ENCODE assay signal across 1 cellular context in the genomic region with DNA sequence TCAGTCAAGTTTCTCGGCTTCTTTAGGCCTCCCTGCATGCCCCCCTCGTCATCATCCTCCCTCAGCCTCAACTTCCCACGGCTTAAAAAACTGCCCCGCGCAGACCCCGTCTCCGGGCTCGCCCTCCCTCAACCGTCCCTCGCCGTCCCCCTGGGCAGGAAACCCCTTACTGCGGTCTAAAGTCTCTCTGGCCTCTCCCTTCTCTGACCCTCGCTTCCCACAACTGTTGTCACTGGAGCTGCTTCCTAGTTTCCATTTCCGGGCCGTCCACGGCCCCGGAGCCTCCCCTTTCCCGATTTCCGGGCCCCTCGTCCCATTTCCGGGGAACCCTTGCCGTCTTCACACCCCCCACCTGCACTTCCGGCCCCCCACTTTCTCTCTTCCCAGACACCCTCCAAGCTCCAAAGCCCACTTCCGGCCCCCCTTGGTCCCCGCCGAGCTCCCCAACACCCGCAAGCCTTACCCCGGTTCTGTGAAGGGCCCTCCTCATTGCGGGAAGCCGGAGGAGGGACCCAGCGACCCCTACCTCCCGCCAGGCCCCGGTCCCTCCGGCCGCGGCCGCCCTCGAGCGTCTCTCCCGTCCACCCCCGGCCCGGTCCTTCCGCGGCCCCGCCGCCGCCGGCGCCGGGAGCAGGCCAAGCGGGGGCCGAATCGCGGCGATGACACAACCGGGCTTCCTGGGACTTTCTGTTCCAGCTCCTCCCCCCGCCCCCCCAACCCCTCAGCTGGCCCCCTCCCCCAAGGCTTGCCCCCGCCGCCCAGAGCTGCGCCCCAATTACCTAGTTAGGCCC.
TF ChIP-seq lines count a peak whose summit lies in the region.

No MANE protein-coding gene starts in this region.

TF ChIP-seq in SK-N-SH, 30 proteins besides CTCF, POLR2A, EP300 and RAD21 (continued from another document):
- TF ChIP-seq, protein P1, sequence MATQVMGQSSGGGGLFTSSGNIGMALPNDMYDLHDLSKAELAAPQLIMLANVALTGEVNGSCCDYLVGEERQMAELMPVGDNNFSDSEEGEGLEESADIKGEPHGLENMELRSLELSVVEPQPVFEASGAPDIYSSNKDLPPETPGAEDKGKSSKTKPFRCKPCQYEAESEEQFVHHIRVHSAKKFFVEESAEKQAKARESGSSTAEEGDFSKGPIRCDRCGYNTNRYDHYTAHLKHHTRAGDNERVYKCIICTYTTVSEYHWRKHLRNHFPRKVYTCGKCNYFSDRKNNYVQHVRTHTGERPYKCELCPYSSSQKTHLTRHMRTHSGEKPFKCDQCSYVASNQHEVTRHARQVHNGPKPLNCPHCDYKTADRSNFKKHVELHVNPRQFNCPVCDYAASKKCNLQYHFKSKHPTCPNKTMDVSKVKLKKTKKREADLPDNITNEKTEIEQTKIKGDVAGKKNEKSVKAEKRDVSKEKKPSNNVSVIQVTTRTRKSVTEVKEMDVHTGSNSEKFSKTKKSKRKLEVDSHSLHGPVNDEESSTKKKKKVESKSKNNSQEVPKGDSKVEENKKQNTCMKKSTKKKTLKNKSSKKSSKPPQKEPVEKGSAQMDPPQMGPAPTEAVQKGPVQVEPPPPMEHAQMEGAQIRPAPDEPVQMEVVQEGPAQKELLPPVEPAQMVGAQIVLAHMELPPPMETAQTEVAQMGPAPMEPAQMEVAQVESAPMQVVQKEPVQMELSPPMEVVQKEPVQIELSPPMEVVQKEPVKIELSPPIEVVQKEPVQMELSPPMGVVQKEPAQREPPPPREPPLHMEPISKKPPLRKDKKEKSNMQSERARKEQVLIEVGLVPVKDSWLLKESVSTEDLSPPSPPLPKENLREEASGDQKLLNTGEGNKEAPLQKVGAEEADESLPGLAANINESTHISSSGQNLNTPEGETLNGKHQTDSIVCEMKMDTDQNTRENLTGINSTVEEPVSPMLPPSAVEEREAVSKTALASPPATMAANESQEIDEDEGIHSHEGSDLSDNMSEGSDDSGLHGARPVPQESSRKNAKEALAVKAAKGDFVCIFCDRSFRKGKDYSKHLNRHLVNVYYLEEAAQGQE (IDR thresholded peaks at IDR 0.05; ENCODE audit: low read depth, low read length) = no peak
- TF ChIP-seq FOXJ3 (CRISPR knock-in tag; IDR thresholded peaks at IDR 0.05) (no peak), SIN3A (IDR thresholded peaks at IDR 0.05; ENCODE audit: borderline replicate concordance, low read depth, low read length) (peak; percentile 81; the same call in 1 of the 2 replicates)
- TF ChIP-seq, protein P2, sequence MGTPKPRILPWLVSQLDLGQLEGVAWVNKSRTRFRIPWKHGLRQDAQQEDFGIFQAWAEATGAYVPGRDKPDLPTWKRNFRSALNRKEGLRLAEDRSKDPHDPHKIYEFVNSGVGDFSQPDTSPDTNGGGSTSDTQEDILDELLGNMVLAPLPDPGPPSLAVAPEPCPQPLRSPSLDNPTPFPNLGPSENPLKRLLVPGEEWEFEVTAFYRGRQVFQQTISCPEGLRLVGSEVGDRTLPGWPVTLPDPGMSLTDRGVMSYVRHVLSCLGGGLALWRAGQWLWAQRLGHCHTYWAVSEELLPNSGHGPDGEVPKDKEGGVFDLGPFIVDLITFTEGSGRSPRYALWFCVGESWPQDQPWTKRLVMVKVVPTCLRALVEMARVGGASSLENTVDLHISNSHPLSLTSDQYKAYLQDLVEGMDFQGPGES (IDR thresholded peaks at IDR 0.05; ENCODE audit: low read depth, low read length) = no peak
- TF ChIP-seq, protein P3, sequence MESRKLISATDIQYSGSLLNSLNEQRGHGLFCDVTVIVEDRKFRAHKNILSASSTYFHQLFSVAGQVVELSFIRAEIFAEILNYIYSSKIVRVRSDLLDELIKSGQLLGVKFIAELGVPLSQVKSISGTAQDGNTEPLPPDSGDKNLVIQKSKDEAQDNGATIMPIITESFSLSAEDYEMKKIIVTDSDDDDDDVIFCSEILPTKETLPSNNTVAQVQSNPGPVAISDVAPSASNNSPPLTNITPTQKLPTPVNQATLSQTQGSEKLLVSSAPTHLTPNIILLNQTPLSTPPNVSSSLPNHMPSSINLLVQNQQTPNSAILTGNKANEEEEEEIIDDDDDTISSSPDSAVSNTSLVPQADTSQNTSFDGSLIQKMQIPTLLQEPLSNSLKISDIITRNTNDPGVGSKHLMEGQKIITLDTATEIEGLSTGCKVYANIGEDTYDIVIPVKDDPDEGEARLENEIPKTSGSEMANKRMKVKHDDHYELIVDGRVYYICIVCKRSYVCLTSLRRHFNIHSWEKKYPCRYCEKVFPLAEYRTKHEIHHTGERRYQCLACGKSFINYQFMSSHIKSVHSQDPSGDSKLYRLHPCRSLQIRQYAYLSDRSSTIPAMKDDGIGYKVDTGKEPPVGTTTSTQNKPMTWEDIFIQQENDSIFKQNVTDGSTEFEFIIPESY (IDR thresholded peaks at IDR 0.05; ENCODE audit: borderline replicate concordance, low read depth) = no peak
